In genomic region chr2:182715896-182716664, GRCh38 we compare ENCODE assay signal across 8 cellular contexts. TPM values are rescaled to one million over a fixed set of nuclear protein-coding genes. Genes with fewer than 3 reads are reported as not detected.
DNase-seq lines count a peak whose midpoint lies in the region; ATAC-seq lines count a peak whose summit lies in the region.

A gene with protein sequence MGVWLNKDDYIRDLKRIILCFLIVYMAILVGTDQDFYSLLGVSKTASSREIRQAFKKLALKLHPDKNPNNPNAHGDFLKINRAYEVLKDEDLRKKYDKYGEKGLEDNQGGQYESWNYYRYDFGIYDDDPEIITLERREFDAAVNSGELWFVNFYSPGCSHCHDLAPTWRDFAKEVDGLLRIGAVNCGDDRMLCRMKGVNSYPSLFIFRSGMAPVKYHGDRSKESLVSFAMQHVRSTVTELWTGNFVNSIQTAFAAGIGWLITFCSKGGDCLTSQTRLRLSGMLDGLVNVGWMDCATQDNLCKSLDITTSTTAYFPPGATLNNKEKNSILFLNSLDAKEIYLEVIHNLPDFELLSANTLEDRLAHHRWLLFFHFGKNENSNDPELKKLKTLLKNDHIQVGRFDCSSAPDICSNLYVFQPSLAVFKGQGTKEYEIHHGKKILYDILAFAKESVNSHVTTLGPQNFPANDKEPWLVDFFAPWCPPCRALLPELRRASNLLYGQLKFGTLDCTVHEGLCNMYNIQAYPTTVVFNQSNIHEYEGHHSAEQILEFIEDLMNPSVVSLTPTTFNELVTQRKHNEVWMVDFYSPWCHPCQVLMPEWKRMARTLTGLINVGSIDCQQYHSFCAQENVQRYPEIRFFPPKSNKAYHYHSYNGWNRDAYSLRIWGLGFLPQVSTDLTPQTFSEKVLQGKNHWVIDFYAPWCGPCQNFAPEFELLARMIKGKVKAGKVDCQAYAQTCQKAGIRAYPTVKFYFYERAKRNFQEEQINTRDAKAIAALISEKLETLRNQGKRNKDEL (plus strand): TSS chr2:182716257. CDS start chr2:182718087, 1,830 bp downstream.

- no peaks in the 10 kb centered on the region for H3K9me3 ChIP-seq in NT2/D1 (ENCODE audit: insufficient read depth, low read length)

- DNase-seq in Caki2 (ENCODE audit: low read depth) (peak; percentile 95), HT-29 (ENCODE audit: low spot score) (peak; percentile 88), NT2/D1 (ENCODE audit: low read depth, low spot score) (peak; percentile 84), epidermal melanocyte (ENCODE audit: insufficient read length, low spot score) (peak; percentile 69), middle frontal gyrus (ENCODE audit: extremely low spot score, low spot score) (peak; percentile 70)
- DNase-seq in activated CD8-positive, alpha-beta memory T cell treated with anti-CD3 and anti-CD28 coated beads, Interleukin-2, amount 50 U/mL, for 4 hours = peak; percentile 86
- DNase-seq in stimulated activated CD8-positive, alpha-beta memory T cell treated with anti-CD3 and anti-CD28 coated beads, Interleukin-2, amount 100 ng/mL, for 48 hours (ENCODE audit: low read depth in 2 of 2) = peak; percentile 78 to 80

- H3K4me1 ChIP-seq in NT2/D1 (ENCODE audit: insufficient read depth, insufficient read length) = no peaks in the 10 kb centered on the region

- peaks cover 39% of the 10 kb centered on the region for H3K36me3 ChIP-seq in NT2/D1 (ENCODE audit: insufficient read depth, insufficient read length, low read length)

- peak within 1 kb of the TSS; percentile 95 for H3K9ac ChIP-seq in NT2/D1 (ENCODE audit: insufficient read length, low read depth)

- peak; percentile 77 for ATAC-seq in GM21360 (IDR thresholded peaks at IDR 0.05; ENCODE audit: unreplicated experiment)

- in situ Hi-C loops in Caki2 (cut with HindIII; ENCODE audit: low pct_unique_long_range_greater_than_20kb, low sequenced_read_pairs) = no loop called here

- no peaks in the 10 kb centered on the region for H3K27me3 ChIP-seq in NT2/D1 (ENCODE audit: insufficient read depth, insufficient read length)

- H3K4me3 ChIP-seq in NT2/D1 (ENCODE audit: insufficient read length, low read depth) = peak within 1 kb of the TSS; percentile 98

RNA-seq across cellular contexts. Expression of the gene that starts here (rescaled TPM):
- 95.4 and 104 TPM in 2 replicates for total RNA-seq in Caki2 (2014; rRNA removed; shearing (Covaris generic); ENCODE audit: low replicate concordance)
- total RNA-seq in HT-29 (2014; rRNA removed; shearing (Covaris generic)) = 52.5 and 65.2 TPM in 2 replicates

Comparison
In these comparisons a context has a peak if more than half of its experiments do, and no peak if none do; other contexts are left out.
1. Peak in every context shown above with its lines: DNase-seq, ATAC-seq and H3K4me3 ChIP-seq.